ENCODE assay signal across 9 cellular contexts in the genomic region with DNA sequence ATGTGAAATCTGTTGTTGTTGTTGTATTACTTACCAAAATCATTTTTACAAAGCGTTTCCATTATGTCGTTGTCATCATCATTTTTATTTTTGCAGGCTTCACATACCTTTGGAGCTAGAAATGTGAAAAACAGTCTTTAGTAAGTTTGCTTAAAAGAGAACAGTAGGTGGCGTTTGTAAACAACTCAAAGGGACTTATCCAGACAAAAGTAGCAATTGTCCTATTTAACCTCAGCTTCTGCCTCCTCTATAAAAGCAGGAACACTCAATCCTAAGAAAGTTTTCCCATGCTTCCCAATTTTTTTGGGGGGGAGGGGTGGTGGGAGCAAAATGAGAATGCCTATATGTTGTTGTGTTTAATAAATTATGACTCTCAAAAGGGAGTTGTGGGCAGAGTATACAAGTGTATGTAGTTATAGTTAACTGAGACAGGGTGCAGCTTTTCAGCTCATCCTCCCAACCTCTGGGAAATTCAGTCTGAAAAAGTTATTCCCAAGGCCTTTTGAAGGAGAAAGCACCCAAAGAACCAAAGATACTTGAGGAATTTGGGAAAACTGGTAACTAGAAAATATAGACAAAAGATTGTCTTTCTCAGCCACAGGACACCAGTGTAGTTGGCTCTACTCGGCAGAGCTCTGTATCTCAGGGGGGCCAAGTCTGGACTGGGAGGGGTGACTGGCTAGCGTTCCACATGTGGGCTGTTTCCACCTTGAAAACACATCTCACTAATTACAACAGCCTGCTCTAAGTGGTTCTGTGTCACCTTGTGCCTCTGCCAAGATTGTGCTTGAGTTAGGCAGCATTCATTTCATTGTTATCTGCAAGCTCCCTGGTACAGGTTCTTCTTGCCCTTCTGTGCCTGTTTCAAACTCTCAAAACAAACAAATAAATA. TPM values are rescaled to one million over a fixed set of nuclear protein-coding genes. Genes with fewer than 3 reads are reported as not detected.
DNase-seq lines count a peak whose midpoint lies in the region; ATAC-seq, FAIRE-seq and TF ChIP-seq lines count a peak whose summit lies in the region.
"Had no signal": no experiment of that assay in that cellular context is flagged by ENCODE, and none has a peak within 500 bp of the region (broad histone marks: within the 10 kb centered on the region; RNA-seq: fewer than 3 reads in every experiment).

No MANE protein-coding gene starts in this region.

- no peak overlapping the region for H3K4me3 ChIP-seq in CD8-positive, alpha-beta T cell (ENCODE audit: low read depth, low read length)
- H3K4me3 ChIP-seq in left lung = no peak overlapping the region

- peaks cover 33% of the 10 kb centered on the region for H3K27me3 ChIP-seq in CD8-positive, alpha-beta T cell (ENCODE audit: insufficient read depth, low read length)
- peaks cover 50 to 97% of the 10 kb centered on the region in 2 donors for H3K27me3 ChIP-seq in left lung

- peaks cover 73% of the 10 kb centered on the region for H3K27me3 Mint-ChIP-seq in CD8-positive, alpha-beta T cell (ENCODE audit: low read depth)
- no peaks in the 10 kb centered on the region for H3K27me3 Mint-ChIP-seq in WTC11 (ENCODE audit: low read depth)

- H3K27ac ChIP-seq in CD8-positive, alpha-beta T cell (ENCODE audit: low read depth, low read length) = no peak overlapping the region
- no peak overlapping the region for H3K27ac ChIP-seq in left lung

- H3K4me3 Mint-ChIP-seq in CD8-positive, alpha-beta T cell = no peak overlapping the region
- H3K4me3 Mint-ChIP-seq in WTC11 = peak overlapping the region; percentile 98
- H3K4me3 Mint-ChIP-seq: immature natural killer cell had no signal

- H3K27ac Mint-ChIP-seq in CD8-positive, alpha-beta T cell = no peak overlapping the region
- H3K27ac Mint-ChIP-seq in WTC11 = peak overlapping the region; percentile 92
- H3K27ac Mint-ChIP-seq: immature natural killer cell had no signal

- intact Hi-C loops in CD8-positive, alpha-beta T cell (cut with DNase I, micrococcal nuclease) = loop anchor here (2.0 to 10.0 kb wide), 4 partner anchors 233 to 839 kb away; no protein-coding TSS in a partner anchor
- intact Hi-C loops in left lung (cut with DNase I) = loop anchor here in 1 of 2 donors (5.0 kb wide), 1 partner anchor 531 kb away; no protein-coding TSS in a partner anchor

- POLR2A ChIA-PET in CD8-positive, alpha-beta T cell (lab: Charles Lee) = no interaction called here
- POLR2A ChIA-PET in WTC11 (lab: Charles Lee) = interaction anchor here (0.6 to 1.5 kb wide), 3 partner anchors 13 to 233 kb away, joined by 5 to 10 read pairs (median 7); no protein-coding TSS in a partner anchor

- TF ChIP-seq CTCF in CD8-positive, alpha-beta T cell (IDR thresholded peaks at IDR 0.05) = peak; percentile 58
- TF ChIP-seq CTCF in WTC11 (IDR thresholded peaks at IDR 0.05) (no peak; the same call in 1 of the 2 replicates), left lung (IDR thresholded peaks at IDR 0.05) (no peak)

- H3K36me3 Mint-ChIP-seq in CD8-positive, alpha-beta T cell = no peaks in the 10 kb centered on the region
- peaks cover 71% of the 10 kb centered on the region for H3K36me3 Mint-ChIP-seq in WTC11
- H3K36me3 Mint-ChIP-seq: immature natural killer cell had no signal

- H3K4me1 ChIP-seq in CD8-positive, alpha-beta T cell (ENCODE audit: insufficient read depth, low read length) = peaks cover 25% of the 10 kb centered on the region
- peaks cover 6 to 24% of the 10 kb centered on the region in 2 donors for H3K4me1 ChIP-seq in left lung

- H3K9me3 Mint-ChIP-seq in CD8-positive, alpha-beta T cell = no peaks in the 10 kb centered on the region
- no peaks in the 10 kb centered on the region for H3K9me3 Mint-ChIP-seq in WTC11
- H3K9me3 Mint-ChIP-seq: immature natural killer cell had no signal

- ATAC-seq in CD8-positive, alpha-beta T cell = no peak
- ATAC-seq in WTC11 = no peak
- ATAC-seq in left lung = peak; percentile 34
- ATAC-seq in HG02571 (IDR thresholded peaks at IDR 0.05; ENCODE audit: unreplicated experiment) = no peak

- no peaks in the 10 kb centered on the region for H3K9me3 ChIP-seq in CD8-positive, alpha-beta T cell (ENCODE audit: low read length)
- no peaks in the 10 kb centered on the region for H3K9me3 ChIP-seq in left lung

- no peaks in the 10 kb centered on the region for H3K36me3 ChIP-seq in CD8-positive, alpha-beta T cell (ENCODE audit: insufficient read depth, low read length)
- no peaks in the 10 kb centered on the region for H3K36me3 ChIP-seq in left lung

- no peak for DNase-seq in CD8-positive, alpha-beta T cell
- DNase-seq in HTR-8/SVneo (ENCODE audit: insufficient read length, low spot score) (peak; percentile 33), WTC11 (ENCODE audit: low spot score) (no peak), left lung (no peak), hepatic stellate cell (ENCODE audit: low spot score) (no peak), islet precursor cell (no peak)
- no peak for DNase-seq in activated CD8-positive, alpha-beta memory T cell treated with anti-CD3 and anti-CD28 coated beads, Interleukin-2, amount 50 U/mL, for 4 hours

- CTCF ChIA-PET in CD8-positive, alpha-beta T cell (lab: Charles Lee) = interaction anchor here (0.6 to 3.0 kb wide), 9 partner anchors 9 to 766 kb away, joined by 3 to 21 read pairs (median 3); no protein-coding TSS in a partner anchor
- CTCF ChIA-PET in WTC11 (lab: Charles Lee) = interaction anchor here (0.6 to 2.7 kb wide), 19 partner anchors 9 to 1869 kb away, joined by 3 to 15 read pairs (median 5); no protein-coding TSS in a partner anchor

- peaks cover 26% of the 10 kb centered on the region for H3K4me1 Mint-ChIP-seq in CD8-positive, alpha-beta T cell (ENCODE audit: low read depth)
- H3K4me1 Mint-ChIP-seq in WTC11 = peaks cover 54% of the 10 kb centered on the region

- no peak for FAIRE-seq in HTR-8/SVneo (lab: Jason Lieb, UNC)

TF ChIP-seq in WTC11, 78 proteins besides CTCF, POLR2A, EP300 and RAD21 (continues in another document):
- no peak for TF ChIP-seq TCF7 (CRISPR knock-in tag; IDR thresholded peaks at IDR 0.05; ENCODE audit: low read depth)
- TF ChIP-seq, protein P1, sequence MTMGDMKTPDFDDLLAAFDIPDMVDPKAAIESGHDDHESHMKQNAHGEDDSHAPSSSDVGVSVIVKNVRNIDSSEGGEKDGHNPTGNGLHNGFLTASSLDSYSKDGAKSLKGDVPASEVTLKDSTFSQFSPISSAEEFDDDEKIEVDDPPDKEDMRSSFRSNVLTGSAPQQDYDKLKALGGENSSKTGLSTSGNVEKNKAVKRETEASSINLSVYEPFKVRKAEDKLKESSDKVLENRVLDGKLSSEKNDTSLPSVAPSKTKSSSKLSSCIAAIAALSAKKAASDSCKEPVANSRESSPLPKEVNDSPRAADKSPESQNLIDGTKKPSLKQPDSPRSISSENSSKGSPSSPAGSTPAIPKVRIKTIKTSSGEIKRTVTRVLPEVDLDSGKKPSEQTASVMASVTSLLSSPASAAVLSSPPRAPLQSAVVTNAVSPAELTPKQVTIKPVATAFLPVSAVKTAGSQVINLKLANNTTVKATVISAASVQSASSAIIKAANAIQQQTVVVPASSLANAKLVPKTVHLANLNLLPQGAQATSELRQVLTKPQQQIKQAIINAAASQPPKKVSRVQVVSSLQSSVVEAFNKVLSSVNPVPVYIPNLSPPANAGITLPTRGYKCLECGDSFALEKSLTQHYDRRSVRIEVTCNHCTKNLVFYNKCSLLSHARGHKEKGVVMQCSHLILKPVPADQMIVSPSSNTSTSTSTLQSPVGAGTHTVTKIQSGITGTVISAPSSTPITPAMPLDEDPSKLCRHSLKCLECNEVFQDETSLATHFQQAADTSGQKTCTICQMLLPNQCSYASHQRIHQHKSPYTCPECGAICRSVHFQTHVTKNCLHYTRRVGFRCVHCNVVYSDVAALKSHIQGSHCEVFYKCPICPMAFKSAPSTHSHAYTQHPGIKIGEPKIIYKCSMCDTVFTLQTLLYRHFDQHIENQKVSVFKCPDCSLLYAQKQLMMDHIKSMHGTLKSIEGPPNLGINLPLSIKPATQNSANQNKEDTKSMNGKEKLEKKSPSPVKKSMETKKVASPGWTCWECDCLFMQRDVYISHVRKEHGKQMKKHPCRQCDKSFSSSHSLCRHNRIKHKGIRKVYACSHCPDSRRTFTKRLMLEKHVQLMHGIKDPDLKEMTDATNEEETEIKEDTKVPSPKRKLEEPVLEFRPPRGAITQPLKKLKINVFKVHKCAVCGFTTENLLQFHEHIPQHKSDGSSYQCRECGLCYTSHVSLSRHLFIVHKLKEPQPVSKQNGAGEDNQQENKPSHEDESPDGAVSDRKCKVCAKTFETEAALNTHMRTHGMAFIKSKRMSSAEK (CRISPR knock-in tag; IDR thresholded peaks at IDR 0.05; ENCODE audit: borderline replicate concordance) = no peak
- TF ChIP-seq, protein P2, sequence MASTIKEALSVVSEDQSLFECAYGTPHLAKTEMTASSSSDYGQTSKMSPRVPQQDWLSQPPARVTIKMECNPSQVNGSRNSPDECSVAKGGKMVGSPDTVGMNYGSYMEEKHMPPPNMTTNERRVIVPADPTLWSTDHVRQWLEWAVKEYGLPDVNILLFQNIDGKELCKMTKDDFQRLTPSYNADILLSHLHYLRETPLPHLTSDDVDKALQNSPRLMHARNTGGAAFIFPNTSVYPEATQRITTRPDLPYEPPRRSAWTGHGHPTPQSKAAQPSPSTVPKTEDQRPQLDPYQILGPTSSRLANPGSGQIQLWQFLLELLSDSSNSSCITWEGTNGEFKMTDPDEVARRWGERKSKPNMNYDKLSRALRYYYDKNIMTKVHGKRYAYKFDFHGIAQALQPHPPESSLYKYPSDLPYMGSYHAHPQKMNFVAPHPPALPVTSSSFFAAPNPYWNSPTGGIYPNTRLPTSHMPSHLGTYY (CRISPR knock-in tag; IDR thresholded peaks at IDR 0.05) = 0 out of 2 replicates have a peak, but pooled peaks have one; percentile 18
- TF ChIP-seq USF1 (CRISPR knock-in tag; IDR thresholded peaks at IDR 0.05) = no peak
- TF ChIP-seq, protein P3, sequence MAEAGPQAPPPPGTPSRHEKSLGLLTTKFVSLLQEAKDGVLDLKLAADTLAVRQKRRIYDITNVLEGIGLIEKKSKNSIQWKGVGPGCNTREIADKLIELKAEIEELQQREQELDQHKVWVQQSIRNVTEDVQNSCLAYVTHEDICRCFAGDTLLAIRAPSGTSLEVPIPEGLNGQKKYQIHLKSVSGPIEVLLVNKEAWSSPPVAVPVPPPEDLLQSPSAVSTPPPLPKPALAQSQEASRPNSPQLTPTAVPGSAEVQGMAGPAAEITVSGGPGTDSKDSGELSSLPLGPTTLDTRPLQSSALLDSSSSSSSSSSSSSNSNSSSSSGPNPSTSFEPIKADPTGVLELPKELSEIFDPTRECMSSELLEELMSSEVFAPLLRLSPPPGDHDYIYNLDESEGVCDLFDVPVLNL (CRISPR knock-in tag; IDR thresholded peaks at IDR 0.05; ENCODE audit: borderline replicate concordance, low read depth) = no peak

RNA-seq across cellular contexts. Expression of gene SFRP2, which starts 2.8 kb away (rescaled TPM):
- total RNA-seq in CD8-positive, alpha-beta T cell = not detected
- 417 to 505 TPM (median 497 TPM) in 3 replicates for total RNA-seq in WTC11 (2021)
- 10 to 100 TPM; 64.4 to 73.9 TPM for total RNA-seq in left lung

RNA-seq across cellular contexts. Expression of gene RNF175, which starts 26.3 kb away (rescaled TPM):
- under 1 TPM; 0.24 to 0.58 TPM for total RNA-seq in CD8-positive, alpha-beta T cell
- 5.2 to 5.7 TPM (median 5.4 TPM) in 3 replicates for total RNA-seq in WTC11 (2021)
- under 1 TPM in 1 of 2 donors, not detected in 1; 0.23 TPM for total RNA-seq in left lung

Comparison
In these comparisons a context has a peak if more than half of its experiments do, and no peak if none do; other contexts are left out.
1. RNA of gene SFRP2, which starts 2.8 kb away (total RNA-seq): 417 to 505 TPM in WTC11 and 64.4 to 73.9 TPM in left lung; not detected in CD8-positive, alpha-beta T cell; every median in the first group is over 10 times any median in the second.